ENCODE assay signal across 8 cellular contexts in the genomic region with DNA sequence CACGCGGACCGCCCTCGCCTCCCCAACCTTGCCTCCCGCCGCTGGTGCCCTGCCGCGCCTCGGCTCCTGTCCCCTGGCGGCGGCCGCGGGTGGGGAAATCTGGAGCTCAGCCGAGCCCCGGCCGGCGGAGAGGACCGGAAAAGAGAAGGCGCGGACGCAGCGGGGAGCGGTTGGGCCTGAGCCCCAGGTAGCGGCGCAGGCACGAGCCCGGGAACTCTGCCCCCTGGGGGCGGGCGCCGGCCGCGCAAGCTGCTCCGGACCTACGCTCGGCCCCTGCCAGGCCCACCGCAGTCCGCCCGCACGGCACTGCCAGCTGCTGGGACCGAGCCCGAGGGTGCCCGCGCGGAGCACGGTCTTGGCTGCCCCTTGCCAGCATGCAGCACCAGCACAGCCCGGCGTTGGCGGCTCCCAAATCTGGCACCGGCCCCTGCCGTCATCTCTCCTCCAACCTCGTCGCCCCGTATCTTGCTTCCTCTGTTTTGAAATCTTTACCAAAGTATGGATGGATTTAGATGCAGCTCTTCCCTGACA. TPM values are rescaled to one million over a fixed set of nuclear protein-coding genes. Genes with fewer than 3 reads are reported as not detected.
DNase-seq lines count a peak whose midpoint lies in the region; TF ChIP-seq lines count a peak whose summit lies in the region.

A gene with protein sequence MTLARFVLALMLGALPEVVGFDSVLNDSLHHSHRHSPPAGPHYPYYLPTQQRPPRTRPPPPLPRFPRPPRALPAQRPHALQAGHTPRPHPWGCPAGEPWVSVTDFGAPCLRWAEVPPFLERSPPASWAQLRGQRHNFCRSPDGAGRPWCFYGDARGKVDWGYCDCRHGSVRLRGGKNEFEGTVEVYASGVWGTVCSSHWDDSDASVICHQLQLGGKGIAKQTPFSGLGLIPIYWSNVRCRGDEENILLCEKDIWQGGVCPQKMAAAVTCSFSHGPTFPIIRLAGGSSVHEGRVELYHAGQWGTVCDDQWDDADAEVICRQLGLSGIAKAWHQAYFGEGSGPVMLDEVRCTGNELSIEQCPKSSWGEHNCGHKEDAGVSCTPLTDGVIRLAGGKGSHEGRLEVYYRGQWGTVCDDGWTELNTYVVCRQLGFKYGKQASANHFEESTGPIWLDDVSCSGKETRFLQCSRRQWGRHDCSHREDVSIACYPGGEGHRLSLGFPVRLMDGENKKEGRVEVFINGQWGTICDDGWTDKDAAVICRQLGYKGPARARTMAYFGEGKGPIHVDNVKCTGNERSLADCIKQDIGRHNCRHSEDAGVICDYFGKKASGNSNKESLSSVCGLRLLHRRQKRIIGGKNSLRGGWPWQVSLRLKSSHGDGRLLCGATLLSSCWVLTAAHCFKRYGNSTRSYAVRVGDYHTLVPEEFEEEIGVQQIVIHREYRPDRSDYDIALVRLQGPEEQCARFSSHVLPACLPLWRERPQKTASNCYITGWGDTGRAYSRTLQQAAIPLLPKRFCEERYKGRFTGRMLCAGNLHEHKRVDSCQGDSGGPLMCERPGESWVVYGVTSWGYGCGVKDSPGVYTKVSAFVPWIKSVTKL (minus strand): TSS at position 161 of the 531 bp plus-strand sequence. CDS start 283 bp downstream, outside the sequence.

- H3K27me3 Mint-ChIP-seq in brain = peaks cover 61% of the 10 kb centered on the region

- H3K27ac Mint-ChIP-seq in brain = peak within 1 kb of the TSS in 4 of 5 experiments; percentile 76 to 91 (median 86)

- in situ Hi-C loops in HAP-1 (cut with MboI; ENCODE audit: low sequenced_read_pairs) = no loop called here

- H3K9me3 ChIP-seq in HAP-1 = no peaks in the 10 kb centered on the region

- H3K36me3 Mint-ChIP-seq in brain = no peaks in the 10 kb centered on the region

- no peaks in the 10 kb centered on the region for H3K27me3 ChIP-seq in HAP-1 (ENCODE audit: low read depth)

- H3K4me3 ChIP-seq in GM12875 (ENCODE audit: low read depth, low read length) (peak within 1 kb of the TSS; percentile 18), HAP-1 (peak within 1 kb of the TSS; percentile 65), LNCaP clone FGC (ENCODE audit: low read depth, low read length) (peak within 1 kb of the TSS; percentile 29)

- peaks cover 35% of the 10 kb centered on the region for H3K4me1 Mint-ChIP-seq in brain

- H3K36me3 ChIP-seq in HAP-1 (replicated peaks) = no peaks in the 10 kb centered on the region

- H3K4me3 Mint-ChIP-seq in brain = peak within 1 kb of the TSS; percentile 85 to 95 (median 89)

- DNase-seq in HAP-1 (ENCODE audit: low spot score in 2 of 2) (peak; percentile 81 to 94), LNCaP clone FGC (ENCODE audit: low read depth) (no peak), T-helper 9 cell (peak; percentile 33), iPS-NIHi11 (ENCODE audit: low spot score) (peak; percentile 89), cortex of kidney (lab: John Stamatoyannopoulos, UW) (no peak)
- DNase-seq in stimulated activated CD4-positive, alpha-beta T cell treated with anti-CD3 and anti-CD28 coated beads, Interleukin-12 subunit alpha, Interleukin-12 subunit beta, amount 100 ng/mL, for 4 hours = peak; percentile 58

- TF ChIP-seq CTCF in GM12875 (IDR thresholded peaks at IDR 0.05; ENCODE audit: borderline replicate concordance, insufficient read depth, low read depth, low read length) = peak; percentile 95
- peak; percentile 74 for TF ChIP-seq CTCF in LNCaP clone FGC (IDR thresholded peaks at IDR 0.05; ENCODE audit: control insufficient read depth, extremely low read depth, insufficient read depth)
- peak; percentile 75 to 85 for TF ChIP-seq CTCF in brain (conservative IDR thresholded peaks at IDR 0.05)

- peaks cover 0 to 4% (median 0%) of the 10 kb centered on the region in 5 experiments for H3K9me3 Mint-ChIP-seq in brain

- peaks cover 49% of the 10 kb centered on the region for H3K4me1 ChIP-seq in HAP-1

RNA-seq across cellular contexts. Expression of the gene that starts here (rescaled TPM):
- 0.19 TPM for polyA plus RNA-seq in brain (ENCODE audit: insufficient read depth, low read depth, low replicate concordance)

Comparison
In these comparisons a context has a peak if more than half of its experiments do, and no peak if none do; other contexts are left out.
1. DNase-seq: peak in HAP-1 (2 of 2), T-helper 9 cell (single experiment), iPS-NIHi11 (single experiment) and stimulated activated CD4-positive, alpha-beta T cell treated with anti-CD3 and anti-CD28 coated beads, Interleukin-12 subunit alpha, Interleukin-12 subunit beta, amount 100 ng/mL, for 4 hours (single experiment); none in LNCaP clone FGC (single experiment) and cortex of kidney (single experiment).
2. Peak in every context shown above with its lines, with median percentiles within 50 percentile points of each other: H3K4me3 ChIP-seq and CTCF ChIP-seq.